In the genomic region with DNA sequence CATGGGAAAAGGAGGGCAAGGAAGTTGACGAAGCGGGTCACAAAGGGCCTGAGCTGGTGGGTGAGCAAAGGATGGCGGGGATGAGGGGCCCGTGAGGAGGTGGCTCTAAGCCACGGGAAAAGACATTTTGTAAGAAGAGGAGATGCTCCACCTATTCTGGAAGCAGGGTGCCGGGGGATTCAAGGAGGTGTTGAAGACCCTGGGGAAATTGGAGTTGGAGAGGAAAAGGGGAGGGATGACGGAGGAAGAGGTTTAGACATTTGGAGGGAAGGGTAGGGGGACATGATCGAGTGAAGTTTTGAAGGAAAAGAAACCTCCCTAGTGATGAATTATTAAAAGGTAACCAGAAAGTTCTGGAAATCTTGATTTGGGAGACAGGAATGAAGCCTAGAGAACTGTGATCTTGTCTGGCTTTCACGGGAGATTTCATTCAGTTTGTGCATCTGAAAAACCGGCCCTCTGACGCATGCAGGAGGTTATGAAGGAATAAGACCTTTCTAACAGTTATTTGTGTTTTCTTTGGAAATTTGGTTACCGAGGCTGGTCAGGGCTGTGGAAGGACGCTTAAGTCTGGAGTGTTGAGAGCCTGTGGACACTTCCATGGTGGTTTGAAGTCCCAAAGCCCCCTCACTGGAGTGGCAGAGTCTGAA, we compare ENCODE assay signal across 8 cellular contexts. TPM values are rescaled to one million over a fixed set of nuclear protein-coding genes. Genes with fewer than 3 reads are reported as not detected.
DNase-seq lines count a peak whose midpoint lies in the region; ATAC-seq and TF ChIP-seq lines count a peak whose summit lies in the region.

No MANE protein-coding gene starts in this region.

- CTCF ChIA-PET in AG04450 (lab: Charles Lee) (interaction anchor here (1.0 to 2.1 kb wide), 2 partner anchors 26 to 153 kb away, joined by 3 to 15 read pairs; no protein-coding TSS in a partner anchor), IMR-90 (lab: Yijun Ruan, JAX) (no interaction called here)

- H2AK9ac ChIP-seq in IMR-90 (replicated peaks; ENCODE audit: low read depth, low read length, poor library complexity): peak overlapping the region; percentile 60

- H3K4me2 ChIP-seq in IMR-90 (ENCODE audit: low read depth, low read length): peak overlapping the region; percentile 98

- peaks cover 30% of the 10 kb centered on the region for H3K4me1 Mint-ChIP-seq in dendritic cell treated with granulocyte-macrophage colony-stimulating factor and Interleukin-4, amounts not matched to agents 40 ng/mL and 50 ng/mL, for 4 days (ENCODE audit: low read depth)
- H3K4me1 Mint-ChIP-seq in natural killer cell treated with Interleukin-12 subunit alpha and Interleukin-12 subunit beta and Interleukin-15 and Interleukin-18, amount 100 ng/mL, for 72 hours (ENCODE audit: low read depth in 2 of 2): peaks cover 7 to 11% of the 10 kb centered on the region in 2 donors

- DNase-seq in AG04450 (ENCODE audit: low read depth, low spot score) (no peak), IMR-90 (peak; percentile 23), NCI-H2196 treated with DMSO at 0.1 percent for 48 hours (lab: John Stamatoyannopoulos, UW; ENCODE audit: unreplicated experiment) (no peak), omental fat pad (ENCODE audit: low spot score) (no peak)
- no peak for DNase-seq in natural killer cell treated with Interleukin-12 subunit alpha and Interleukin-12 subunit beta and Interleukin-15 and Interleukin-18, amount 100 ng/mL, for 72 hours (ENCODE audit: low spot score)
- DNase-seq in effector memory CD4-positive, alpha-beta T cell: no peak

- BruUV-seq in IMR-90 (replicated peaks; lab: Mats Ljungman, UMichigan): no TSS peak

- peak; percentile 2; the same call in 1 of the 2 replicates for ATAC-seq in IMR-90 (ENCODE audit: low read depth)
- peak in 1 of 2 donors; percentile 18 for ATAC-seq in natural killer cell treated with Interleukin-12 subunit alpha and Interleukin-12 subunit beta and Interleukin-15 and Interleukin-18, amount 100 ng/mL, for 72 hours
- no peak for ATAC-seq in GM21619 (IDR thresholded peaks at IDR 0.05; ENCODE audit: unreplicated experiment)
- ATAC-seq in omental fat pad (ENCODE audit: low FRiP score): no peak

- WGBS in IMR-90 (ENCODE audit: extremely low coverage in 2 of 2, insufficient read length in 1 of 2), 2 experiments: 0% methylated on average over 6 of the region's 13 CpGs; no CpG with 5 or more reads in 1 of the 2 experiments

- TF ChIP-seq RAD21 in IMR-90 (IDR thresholded peaks at IDR 0.05; ENCODE audit: low read length): no peak

- TF ChIP-seq CTCF in AG04450 (IDR thresholded peaks at IDR 0.05; ENCODE audit: low read depth, low read length) (no peak), IMR-90 (conservative IDR thresholded peaks at IDR 0.05; ENCODE audit: low read depth, low read length) (no peak), omental fat pad (IDR thresholded peaks at IDR 0.05) (no peak)

- H3K27ac Mint-ChIP-seq in dendritic cell treated with granulocyte-macrophage colony-stimulating factor and Interleukin-4, amounts not matched to agents 40 ng/mL and 50 ng/mL, for 4 days: peak overlapping the region; percentile 49
- H3K27ac Mint-ChIP-seq in natural killer cell treated with Interleukin-12 subunit alpha and Interleukin-12 subunit beta and Interleukin-15 and Interleukin-18, amount 100 ng/mL, for 72 hours: no peak overlapping the region

- H3K4me3 Mint-ChIP-seq in dendritic cell treated with granulocyte-macrophage colony-stimulating factor and Interleukin-4, amounts not matched to agents 40 ng/mL and 50 ng/mL, for 4 days: peak overlapping the region; percentile 72
- H3K4me3 Mint-ChIP-seq in natural killer cell treated with Interleukin-12 subunit alpha and Interleukin-12 subunit beta and Interleukin-15 and Interleukin-18, amount 100 ng/mL, for 72 hours: peak overlapping the region; percentile 26

- H2BK20ac ChIP-seq in IMR-90 (ENCODE audit: low read depth, low read length): no peak overlapping the region

- no peaks in the 10 kb centered on the region for H3K36me3 Mint-ChIP-seq in dendritic cell treated with granulocyte-macrophage colony-stimulating factor and Interleukin-4, amounts not matched to agents 40 ng/mL and 50 ng/mL, for 4 days (ENCODE audit: low read depth)
- H3K36me3 Mint-ChIP-seq in natural killer cell treated with Interleukin-12 subunit alpha and Interleukin-12 subunit beta and Interleukin-15 and Interleukin-18, amount 100 ng/mL, for 72 hours: peaks cover 6% of the 10 kb centered on the region

- H3K4ac ChIP-seq in IMR-90 (ENCODE audit: low read depth, low read length): no peak overlapping the region; the same call in 1 of the 2 replicates

- H4K20me1 ChIP-seq in IMR-90 (ENCODE audit: insufficient read depth, low read length): peaks cover 41% of the 10 kb centered on the region

- in situ Hi-C loops in IMR-90 (cut with MboI; ENCODE audit: low sequenced_read_pairs): no loop called here

- H3K9ac ChIP-seq in IMR-90 (ENCODE audit: low read depth, low read length): peak overlapping the region; percentile 84

- H3K79me1 ChIP-seq in IMR-90 (ENCODE audit: low read depth in 1 of 2, low read length in 2 of 2): peaks cover 18 to 45% of the 10 kb centered on the region in 2 experiments; a peak in 3 of 4 replicates

- H2BK120ac ChIP-seq in IMR-90 (ENCODE audit: low read depth, low read length): no peak overlapping the region

- H3K14ac ChIP-seq in IMR-90 (replicated peaks; ENCODE audit: low read depth, low read length): peak overlapping the region; percentile 88

- POLR2A ChIA-PET in AG04450 (lab: Yijun Ruan, JAX) (no interaction called here), IMR-90 (lab: Charles Lee; ENCODE audit: unreplicated experiment) (no interaction called here)

- H4K91ac ChIP-seq in IMR-90 (ENCODE audit: insufficient read depth, low read depth, low read length): peak overlapping the region; percentile 56; the same call in 1 of the 2 replicates

- H3K27me3 ChIP-seq in AG04450 (ENCODE audit: control insufficient read depth, insufficient read depth, low read length) (peaks cover 3% of the 10 kb centered on the region), IMR-90 (ENCODE audit: control insufficient read depth, insufficient read depth, low read length) (peaks cover 11% of the 10 kb centered on the region)
- H3K27me3 ChIP-seq in effector memory CD4-positive, alpha-beta T cell (replicated peaks; ENCODE audit: control insufficient read depth, insufficient read depth, low read length, poor library complexity, severe bottlenecking): peaks cover 13% of the 10 kb centered on the region

- no peak overlapping the region for H2BK5ac ChIP-seq in IMR-90 (ENCODE audit: low read depth, low read length, poor library complexity, severe bottlenecking)

- no peak overlapping the region; the same call in 1 of the 2 replicates for H3K18ac ChIP-seq in IMR-90 (ENCODE audit: low read depth, low read length)

- TF ChIP-seq POLR2A in IMR-90 (IDR thresholded peaks at IDR 0.05; ENCODE audit: low read depth, low read length): no peak

- H3K9me3 ChIP-seq in AG04450 (ENCODE audit: control insufficient read depth, insufficient read depth, low read length): no peaks in the 10 kb centered on the region
- H3K9me3 ChIP-seq in IMR-90 (ENCODE audit: control insufficient read depth, insufficient read depth, low read length): no peaks in the 10 kb centered on the region
- no peaks in the 10 kb centered on the region for H3K9me3 ChIP-seq in effector memory CD4-positive, alpha-beta T cell (ENCODE audit: control insufficient read depth, low read length)

- no peak overlapping the region for H2BK15ac ChIP-seq in IMR-90 (ENCODE audit: low read depth, low read length)

- H3K4me1 ChIP-seq in IMR-90 (ENCODE audit: control insufficient read depth, insufficient read depth, low read length): peaks cover 6% of the 10 kb centered on the region
- peaks cover 4% of the 10 kb centered on the region for H3K4me1 ChIP-seq in effector memory CD4-positive, alpha-beta T cell (ENCODE audit: control insufficient read depth, insufficient read depth, low read length, poor library complexity, severe bottlenecking)

- H3K27ac ChIP-seq in AG04450 (ENCODE audit: low read depth, low read length) (no peak overlapping the region), IMR-90 (ENCODE audit: insufficient read depth, low read length) (peak overlapping the region; percentile 58)
- H3K27ac ChIP-seq in effector memory CD4-positive, alpha-beta T cell (ENCODE audit: insufficient read depth, low read length, poor library complexity, severe bottlenecking): no peak overlapping the region

- no peak overlapping the region for H3K56ac ChIP-seq in IMR-90 (ENCODE audit: extremely low read depth, insufficient read depth, low read length)

- H3K9me1 ChIP-seq in IMR-90 (ENCODE audit: insufficient read depth, low read length): peaks cover 10% of the 10 kb centered on the region

- dilution Hi-C loops in IMR-90 (cut with HindIII; ENCODE audit: low sequenced_read_pairs, unreplicated experiment): no loop called here

- H3K27me3 Mint-ChIP-seq in dendritic cell treated with granulocyte-macrophage colony-stimulating factor and Interleukin-4, amounts not matched to agents 40 ng/mL and 50 ng/mL, for 4 days: peaks cover 58% of the 10 kb centered on the region
- peaks cover 44 to 51% of the 10 kb centered on the region in 2 donors for H3K27me3 Mint-ChIP-seq in natural killer cell treated with Interleukin-12 subunit alpha and Interleukin-12 subunit beta and Interleukin-15 and Interleukin-18, amount 100 ng/mL, for 72 hours

- H3K4me3 ChIP-seq in AG04450 (ENCODE audit: low read depth, low read length) (peak overlapping the region; percentile 82), IMR-90 (ENCODE audit: insufficient read depth, low read depth, low read length) (peak overlapping the region; percentile 93)
- no peak overlapping the region for H3K4me3 ChIP-seq in effector memory CD4-positive, alpha-beta T cell (ENCODE audit: insufficient read depth, low read depth, low read length, poor library complexity, severe bottlenecking)

- H2AFZ ChIP-seq in IMR-90 (replicated peaks; ENCODE audit: low read length, poor library complexity): peak overlapping the region; percentile 94

- H4K8ac ChIP-seq in IMR-90 (ENCODE audit: low read depth in 2 of 2, low read length in 2 of 2): no peak overlapping the region; a peak in 1 of 4 replicates

- H2AK5ac ChIP-seq in IMR-90 (ENCODE audit: low read depth, low read length): no peak overlapping the region

- no peaks in the 10 kb centered on the region for H3K36me3 ChIP-seq in IMR-90 (ENCODE audit: control insufficient read depth, insufficient read depth, low read length)
- no peaks in the 10 kb centered on the region for H3K36me3 ChIP-seq in effector memory CD4-positive, alpha-beta T cell (ENCODE audit: control insufficient read depth, insufficient read depth, low read length)

- no peaks in the 10 kb centered on the region for H3K9me3 Mint-ChIP-seq in dendritic cell treated with granulocyte-macrophage colony-stimulating factor and Interleukin-4, amounts not matched to agents 40 ng/mL and 50 ng/mL, for 4 days
- no peaks in the 10 kb centered on the region for H3K9me3 Mint-ChIP-seq in natural killer cell treated with Interleukin-12 subunit alpha and Interleukin-12 subunit beta and Interleukin-15 and Interleukin-18, amount 100 ng/mL, for 72 hours

- peak overlapping the region; percentile 86 for H3K23ac ChIP-seq in IMR-90 (ENCODE audit: low read depth, low read length)

- H4K5ac ChIP-seq in IMR-90 (ENCODE audit: low read depth, low read length): 0 out of 2 replicates have a peak overlapping the region, but pooled peaks have one; percentile 22

- intact Hi-C loops in IMR-90 (cut with micrococcal nuclease): no loop called here
- intact Hi-C loops in dendritic cell treated with granulocyte-macrophage colony-stimulating factor and Interleukin-4, amounts not matched to agents 40 ng/mL and 50 ng/mL, for 4 days (cut with micrococcal nuclease): no loop called here

RNA-seq across cellular contexts. Expression of a gene that starts 1.4 kb away (rescaled TPM):
- polyA plus RNA-seq in AG04450 (2011; rRNA removed) (20.8 and 26.5 TPM in 2 replicates), IMR-90 (2012; rRNA removed) (24.7 and 25.8 TPM in 2 replicates)
- polyA minus RNA-seq in AG04450 (2011; rRNA and poly(A)+ RNA removed): 65.5 and 79.7 TPM in 2 replicates
- total RNA-seq in IMR-90 (2012; rRNA removed) (15.3 and 18.5 TPM in 2 replicates), omental fat pad (1 to 10 TPM; 3.1 to 7.7 (median 4.9) TPM)
- polyA plus RNA-seq in IMR-90 (2012; cell fraction: cytosol; rRNA removed): 15.7 and 27.9 TPM in 2 replicates
- polyA plus RNA-seq in IMR-90 (2012; cell fraction: nucleus; rRNA removed; ENCODE audit: low replicate concordance): 67.9 and 102 TPM in 2 replicates
- under 1 TPM; 0.39 to 0.69 TPM for total RNA-seq in natural killer cell treated with Interleukin-12 subunit alpha and Interleukin-12 subunit beta and Interleukin-15 and Interleukin-18, amount 100 ng/mL, for 72 hours

RNA-seq across cellular contexts. Expression of a gene that starts 35.0 kb away (rescaled TPM):
- polyA plus RNA-seq in AG04450 (2011; rRNA removed) (10.6 and 13.3 TPM in 2 replicates), IMR-90 (2012; rRNA removed) (5.9 and 7.6 TPM in 2 replicates)
- polyA minus RNA-seq in AG04450 (2011; rRNA and poly(A)+ RNA removed): 12.4 and 12.5 TPM in 2 replicates
- total RNA-seq in IMR-90 (2012; rRNA removed) (5.7 and 6.7 TPM in 2 replicates), omental fat pad (10 to 100 TPM; 10.9 to 19.4 (median 14.6) TPM)
- 1.9 and 3.4 TPM in 2 replicates for polyA plus RNA-seq in IMR-90 (2012; cell fraction: cytosol; rRNA removed)
- polyA plus RNA-seq in IMR-90 (2012; cell fraction: nucleus; rRNA removed; ENCODE audit: low replicate concordance): 4.3 and 24.1 TPM in 2 replicates
- total RNA-seq in natural killer cell treated with Interleukin-12 subunit alpha and Interleukin-12 subunit beta and Interleukin-15 and Interleukin-18, amount 100 ng/mL, for 72 hours: 10 to 100 TPM; 12.1 to 15.9 TPM

RNA-seq across cellular contexts. Expression of a gene that starts 45.3 kb away (rescaled TPM):
- polyA plus RNA-seq in AG04450 (2011; rRNA removed): 0.73 and 0.88 TPM in 2 replicates
- 0.69 and 1.1 TPM in 2 replicates for polyA minus RNA-seq in AG04450 (2011; rRNA and poly(A)+ RNA removed)
- total RNA-seq in IMR-90 (2012; rRNA removed): 0.28 and 0.36 TPM in 2 replicates
- 0.13 and 0.17 TPM in 2 replicates for polyA plus RNA-seq in IMR-90 (2012; rRNA removed)
- polyA plus RNA-seq in IMR-90 (2012; cell fraction: cytosol; rRNA removed): 0.18 and 0.23 TPM in 2 replicates
- 0.04 and 0.08 TPM in 2 replicates for polyA plus RNA-seq in IMR-90 (2012; cell fraction: nucleus; rRNA removed; ENCODE audit: low replicate concordance)
- 10 to 100 TPM; 17.0 to 74.0 TPM for total RNA-seq in natural killer cell treated with Interleukin-12 subunit alpha and Interleukin-12 subunit beta and Interleukin-15 and Interleukin-18, amount 100 ng/mL, for 72 hours
- 1 to 10 TPM; 1.7 to 8.1 (median 7.0) TPM for total RNA-seq in omental fat pad
